In the genomic region with DNA sequence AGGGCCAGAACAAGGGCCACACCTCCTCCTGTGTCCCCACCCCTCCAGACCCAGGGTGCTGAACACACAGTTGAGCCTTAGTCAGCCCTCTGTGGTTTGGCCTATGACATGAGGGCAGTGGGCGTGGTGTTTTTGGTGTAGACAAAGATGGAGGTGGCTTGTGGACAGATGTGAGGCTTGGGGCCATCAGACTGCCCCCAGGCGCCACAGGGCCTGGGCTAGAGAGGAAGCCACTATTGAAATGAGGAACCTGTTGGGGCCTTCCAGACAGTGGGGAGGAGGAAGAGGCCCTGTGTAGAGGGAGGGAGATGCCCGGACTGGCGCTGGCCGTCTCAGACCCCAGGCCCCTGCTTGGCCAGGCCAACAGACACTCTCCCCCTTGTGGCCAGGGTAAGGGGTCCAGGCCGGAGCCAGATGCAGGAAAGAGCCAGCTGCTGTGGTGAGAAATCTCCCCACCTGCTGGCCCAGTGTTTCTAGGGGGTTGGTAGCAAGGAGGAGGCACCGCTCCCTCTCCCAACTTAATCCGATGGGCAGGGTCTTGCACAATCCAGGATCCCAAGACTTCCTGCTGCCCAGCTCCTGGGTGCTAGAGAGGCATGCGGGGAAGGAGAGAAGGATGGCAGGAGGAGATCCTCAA, we compare ENCODE assay signal across 9 cellular contexts. TPM values are rescaled to one million over a fixed set of nuclear protein-coding genes. Genes with fewer than 3 reads are reported as not detected.
DNase-seq lines count a peak whose midpoint lies in the region; ATAC-seq, FAIRE-seq and TF ChIP-seq lines count a peak whose summit lies in the region.
"Had no signal": no experiment of that assay in that cellular context is flagged by ENCODE, and none has a peak within 500 bp of the region (broad histone marks: within the 10 kb centered on the region; RNA-seq: fewer than 3 reads in every experiment).

No MANE protein-coding gene starts in this region.

- H3K27me3 ChIP-seq in foreskin keratinocyte (no peaks in the 10 kb centered on the region), pancreas (no peaks in the 10 kb centered on the region)

- intact Hi-C loops in pancreas (cut with DNase I), result no loop called here

- peak; percentile 27; the same call in 1 of the 2 replicates for TF ChIP-seq CTCF in GM12874 (IDR thresholded peaks at IDR 0.05; ENCODE audit: insufficient read depth, low read depth, low read length)
- no peak for TF ChIP-seq CTCF in foreskin keratinocyte (conservative IDR thresholded peaks at IDR 0.05)
- no peak for TF ChIP-seq CTCF in pancreas (IDR thresholded peaks at IDR 0.05)

- H3K4me1 ChIP-seq in foreskin keratinocyte (peaks cover 6% of the 10 kb centered on the region), pancreas (peaks cover 0 to 6% (median 0%) of the 10 kb centered on the region in 3 donors)

- DNase-seq in SIG-M5 treated with dmso at 0.1 percent for 504 hours (lab: John Stamatoyannopoulos, UW; ENCODE audit: unreplicated experiment) (peak; percentile 95), foreskin keratinocyte (no peak), pancreas (peak in 2 of 6 donors; percentile 56 to 68), NCI-H1092 (lab: John Stamatoyannopoulos, UW) (no peak)

- H3K36me3 ChIP-seq in pancreas, result no peaks in the 10 kb centered on the region

- ATAC-seq in HG02610 (IDR thresholded peaks at IDR 0.05; ENCODE audit: unreplicated experiment), result peak; percentile 64
- ATAC-seq in foreskin keratinocyte, result peak; percentile 18
- ATAC-seq in pancreas, result peak in 3 of 4 donors; percentile 50 to 81 (median 71)
- no peak for ATAC-seq in GM21619 (IDR thresholded peaks at IDR 0.05; ENCODE audit: unreplicated experiment)
- ATAC-seq in GM18520 (IDR thresholded peaks at IDR 0.05; ENCODE audit: unreplicated experiment), result no peak

- H3K4me3 ChIP-seq in pancreas, result no peak overlapping the region

- WGBS in pancreas, 2 donors, result 91 to 97% methylated on average over 9 of the region's 9 CpGs

- FAIRE-seq in pancreas (lab: Jason Lieb, UNC), result no peak
- FAIRE-seq: TTC549 had no signal

- no peaks in the 10 kb centered on the region for H3K9me3 ChIP-seq in pancreas

- H3K27ac ChIP-seq in foreskin keratinocyte (no peak overlapping the region), pancreas (peak overlapping the region in 1 of 4 donors; percentile 48)

RNA-seq across cellular contexts. Expression of gene SMAD7, which starts 53.8 kb away (rescaled TPM):
- total RNA-seq in foreskin keratinocyte, result 7.2 and 10.5 TPM in 2 replicates
- polyA plus RNA-seq in foreskin keratinocyte, result 4.3 and 5.2 TPM in 2 replicates
- 10 to 100 TPM in 2 of 6 donors, 1 to 10 TPM in 4; 5.3 to 22.4 (median 6.8) TPM for total RNA-seq in pancreas
- polyA plus RNA-seq in pancreas, result 1 to 10 TPM; 4.2 to 8.2 TPM

Comparison
In these comparisons a context has a peak if more than half of its experiments do, and no peak if none do; other contexts are left out.
1. ATAC-seq: peak in HG02610 (single experiment), foreskin keratinocyte (single experiment) and pancreas (3 of 4); none in GM21619 (single experiment) and GM18520 (single experiment).